In the genomic region with DNA sequence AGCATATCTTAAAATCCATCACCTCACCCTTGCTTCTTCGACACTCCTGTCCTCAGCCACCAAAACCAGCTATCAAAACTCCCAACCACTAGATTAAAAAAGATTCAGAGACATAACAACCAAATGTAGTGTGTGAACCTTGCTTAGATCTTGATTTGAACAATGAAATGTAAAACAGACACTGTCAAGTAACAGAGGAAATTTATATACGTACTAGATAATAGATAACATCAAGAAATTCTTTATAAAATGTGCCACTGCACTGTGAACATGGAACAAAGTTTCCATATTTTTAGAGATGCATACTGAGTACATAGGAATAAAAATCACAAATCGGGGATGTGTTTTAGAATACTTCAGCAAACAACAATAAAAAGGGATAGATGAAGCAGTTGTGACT, we compare ENCODE assay signal across 19 cellular contexts.
A peak's percentile ranks its signal among the peaks of the same experiment; 100 is the strongest.
DNase-seq lines count a peak whose midpoint lies in the region; ATAC-seq, FAIRE-seq and TF ChIP-seq lines count a peak whose summit lies in the region.
"Had no signal": no experiment of that assay in that cellular context is flagged by ENCODE, and none has a peak within 500 bp of the region (broad histone marks: within the 10 kb centered on the region; RNA-seq: fewer than 3 reads in every experiment).

No MANE protein-coding gene starts in this region.

- H3K27ac ChIP-seq in CD8-positive, alpha-beta T cell (ENCODE audit: low read depth, low read length), result no peak overlapping the region
- H3K27ac ChIP-seq: HL-60, KMS-11 had no signal

- no peak overlapping the region for H3K4me3 ChIP-seq in CD8-positive, alpha-beta T cell (ENCODE audit: low read depth, low read length)

- H3K27ac Mint-ChIP-seq in activated CD8-positive, alpha-beta memory T cell treated with anti-CD3 and anti-CD28 coated beads, Interleukin-2, amount 10 ng/mL, durations not matched to agents 7 days and 5 days, result peak overlapping the region; percentile 67
- H3K27ac Mint-ChIP-seq in CD8-positive, alpha-beta T cell, result peak overlapping the region; percentile 55
- H3K27ac Mint-ChIP-seq in T-helper 2 cell treated with Interferon-gamma antibody and Interleukin-4, amounts not matched to agents 5 μg/mL and 100 μg/mL, for 36 hours, result peak overlapping the region; percentile 60
- H3K27ac Mint-ChIP-seq in mesothelial cell of epicardium, result peak overlapping the region; percentile 65
- H3K27ac Mint-ChIP-seq: B cell, H9 had no signal

- ATAC-seq in activated CD8-positive, alpha-beta memory T cell treated with anti-CD3 and anti-CD28 coated beads, Interleukin-2, amount 10 ng/mL, durations not matched to agents 7 days and 5 days, result no peak
- no peak for ATAC-seq in CD8-positive, alpha-beta T cell
- ATAC-seq in GM19328 (IDR thresholded peaks at IDR 0.05; ENCODE audit: unreplicated experiment), result no peak

- intact Hi-C loops in CD8-positive, alpha-beta T cell (cut with DNase I, micrococcal nuclease), result no loop called here

- H3K4me3 Mint-ChIP-seq in activated CD8-positive, alpha-beta memory T cell treated with anti-CD3 and anti-CD28 coated beads, Interleukin-2, amount 10 ng/mL, durations not matched to agents 7 days and 5 days, result no peak overlapping the region
- no peak overlapping the region for H3K4me3 Mint-ChIP-seq in CD8-positive, alpha-beta T cell
- H3K4me3 Mint-ChIP-seq in T-helper 2 cell treated with Interferon-gamma antibody and Interleukin-4, amounts not matched to agents 5 μg/mL and 100 μg/mL, for 36 hours, result no peak overlapping the region
- no peak overlapping the region for H3K4me3 Mint-ChIP-seq in mesothelial cell of epicardium
- H3K4me3 Mint-ChIP-seq: B cell, H9 had no signal

- FAIRE-seq in H54 (lab: Jason Lieb, UNC), result no peak

- POLR2A ChIA-PET in CD8-positive, alpha-beta T cell (lab: Charles Lee), result no interaction called here

- peaks cover 29% of the 10 kb centered on the region for H3K4me1 Mint-ChIP-seq in activated CD8-positive, alpha-beta memory T cell treated with anti-CD3 and anti-CD28 coated beads, Interleukin-2, amount 10 ng/mL, durations not matched to agents 7 days and 5 days
- H3K4me1 Mint-ChIP-seq in CD8-positive, alpha-beta T cell (ENCODE audit: low read depth), result peaks cover 20% of the 10 kb centered on the region
- peaks cover 26% of the 10 kb centered on the region for H3K4me1 Mint-ChIP-seq in T-helper 2 cell treated with Interferon-gamma antibody and Interleukin-4, amounts not matched to agents 5 μg/mL and 100 μg/mL, for 36 hours (ENCODE audit: low read depth)
- H3K4me1 Mint-ChIP-seq in mesothelial cell of epicardium, result peaks cover 20% of the 10 kb centered on the region
- H3K4me1 Mint-ChIP-seq: B cell had no signal

- TF ChIP-seq CTCF in CD8-positive, alpha-beta T cell (IDR thresholded peaks at IDR 0.05), result no peak
- TF ChIP-seq CTCF in mesothelial cell of epicardium (IDR thresholded peaks at IDR 0.05; ENCODE audit: unreplicated experiment), result no peak

- no peak for DNase-seq in activated CD8-positive, alpha-beta memory T cell treated with anti-CD3 and anti-CD28 coated beads, Interleukin-2, amount 10 ng/mL, durations not matched to agents 7 days and 5 days
- DNase-seq in activated CD8-positive, alpha-beta memory T cell treated with anti-CD3 and anti-CD28 coated beads for 24 hours, result no peak
- no peak for DNase-seq in CD8-positive, alpha-beta T cell
- DNase-seq in T-helper 2 cell treated with Interferon-gamma antibody and Interleukin-4, amounts not matched to agents 5 μg/mL and 100 μg/mL, for 36 hours (ENCODE audit: low spot score), result no peak
- DNase-seq in mesothelial cell of epicardium (ENCODE audit: low spot score in 2 of 2, unreplicated experiment in 2 of 2) (no peak), SW 1271 (lab: John Stamatoyannopoulos, UW) (no peak), H54 (ENCODE audit: insufficient read length, low spot score) (no peak)
- DNase-seq: 8988T, DMS79, H9, NCI-H1436, NCI-H1930, NCI-H345, NCI-H524 treated with DMSO at 0.1 percent for 48 hours, SHP77 had no signal

- TF ChIP-seq POLR2A in H54 (IDR thresholded peaks at IDR 0.05; ENCODE audit: low read depth, low read length), result no peak

- H3K9me3 Mint-ChIP-seq in activated CD8-positive, alpha-beta memory T cell treated with anti-CD3 and anti-CD28 coated beads, Interleukin-2, amount 10 ng/mL, durations not matched to agents 7 days and 5 days (ENCODE audit: low read depth), result no peaks in the 10 kb centered on the region
- H3K9me3 Mint-ChIP-seq in CD8-positive, alpha-beta T cell, result no peaks in the 10 kb centered on the region
- H3K9me3 Mint-ChIP-seq in T-helper 2 cell treated with Interferon-gamma antibody and Interleukin-4, amounts not matched to agents 5 μg/mL and 100 μg/mL, for 36 hours, result no peaks in the 10 kb centered on the region
- H3K9me3 Mint-ChIP-seq in mesothelial cell of epicardium, result no peaks in the 10 kb centered on the region
- H3K9me3 Mint-ChIP-seq: H9 had no signal

- peaks cover 5% of the 10 kb centered on the region for H3K36me3 ChIP-seq in CD8-positive, alpha-beta T cell (ENCODE audit: insufficient read depth, low read length)

- CTCF ChIA-PET in activated CD8-positive, alpha-beta memory T cell treated with anti-CD3 and anti-CD28 coated beads, Interleukin-2, amount 10 ng/mL, durations not matched to agents 7 days and 5 days (lab: Charles Lee), result interaction anchor here (1.3 kb wide), 1 partner anchor 14 kb away, joined by 3 read pairs; no protein-coding TSS in a partner anchor
- CTCF ChIA-PET in CD8-positive, alpha-beta T cell (lab: Charles Lee), result no interaction called here

- H3K27me3 ChIP-seq in CD8-positive, alpha-beta T cell (ENCODE audit: insufficient read depth, low read length), result no peaks in the 10 kb centered on the region

- no peaks in the 10 kb centered on the region for H3K27me3 Mint-ChIP-seq in activated CD8-positive, alpha-beta memory T cell treated with anti-CD3 and anti-CD28 coated beads, Interleukin-2, amount 10 ng/mL, durations not matched to agents 7 days and 5 days
- no peaks in the 10 kb centered on the region for H3K27me3 Mint-ChIP-seq in CD8-positive, alpha-beta T cell (ENCODE audit: low read depth)
- no peaks in the 10 kb centered on the region for H3K27me3 Mint-ChIP-seq in T-helper 2 cell treated with Interferon-gamma antibody and Interleukin-4, amounts not matched to agents 5 μg/mL and 100 μg/mL, for 36 hours (ENCODE audit: low read depth)
- H3K27me3 Mint-ChIP-seq in mesothelial cell of epicardium (ENCODE audit: low read depth), result no peaks in the 10 kb centered on the region
- H3K27me3 Mint-ChIP-seq: B cell had no signal

- no peaks in the 10 kb centered on the region for H3K9me3 ChIP-seq in CD8-positive, alpha-beta T cell (ENCODE audit: low read length)

- H3K36me3 Mint-ChIP-seq in activated CD8-positive, alpha-beta memory T cell treated with anti-CD3 and anti-CD28 coated beads, Interleukin-2, amount 10 ng/mL, durations not matched to agents 7 days and 5 days, result peaks cover 30% of the 10 kb centered on the region
- peaks cover 54% of the 10 kb centered on the region for H3K36me3 Mint-ChIP-seq in CD8-positive, alpha-beta T cell
- peaks cover 35% of the 10 kb centered on the region for H3K36me3 Mint-ChIP-seq in T-helper 2 cell treated with Interferon-gamma antibody and Interleukin-4, amounts not matched to agents 5 μg/mL and 100 μg/mL, for 36 hours (ENCODE audit: low read depth)
- peaks cover 13% of the 10 kb centered on the region for H3K36me3 Mint-ChIP-seq in mesothelial cell of epicardium

- peaks cover 5% of the 10 kb centered on the region for H3K4me1 ChIP-seq in CD8-positive, alpha-beta T cell (ENCODE audit: insufficient read depth, low read length)
